Comparison of ENCODE assay signal across 8 cellular contexts in the genomic region with DNA sequence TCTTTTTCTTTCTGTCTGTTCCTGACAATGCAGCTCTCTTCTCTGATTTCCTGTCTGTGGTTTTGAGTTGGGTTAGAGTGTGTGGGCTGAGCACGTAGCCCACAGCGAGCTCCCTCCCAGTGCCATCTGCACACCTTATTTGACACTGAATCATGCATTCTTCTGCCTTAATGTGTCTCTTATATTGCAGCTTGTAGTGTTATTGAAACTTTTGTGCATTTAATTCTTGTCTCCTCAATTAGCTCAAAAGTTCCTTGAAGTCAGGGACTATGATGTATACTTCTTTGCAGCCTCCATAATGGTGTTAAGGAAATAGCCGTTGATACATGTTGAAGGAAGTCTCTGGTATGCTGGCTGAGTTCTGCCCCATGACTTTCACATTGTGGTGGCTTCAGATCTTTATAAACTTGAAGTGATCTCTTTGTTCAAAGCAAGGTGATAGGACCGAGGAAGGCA.
DNase-seq lines count a peak whose midpoint lies in the region; ATAC-seq and TF ChIP-seq lines count a peak whose summit lies in the region.

No MANE protein-coding gene starts in this region.

- H3K27ac ChIP-seq in prostate gland = no peak overlapping the region

- 48% methylated on average over 4 of the region's 4 CpGs for WGBS in prostate gland

- TF ChIP-seq POLR2A in GM18505 (IDR thresholded peaks at IDR 0.05; ENCODE audit: borderline replicate concordance, extremely low read depth, insufficient read depth, insufficient read length) = no peak
- no peak for TF ChIP-seq POLR2A in prostate gland (IDR thresholded peaks at IDR 0.05)

- DNase-seq in NOMO-1 treated with DMSO at 0.1 percent for 48 hours (lab: John Stamatoyannopoulos, UW; ENCODE audit: unreplicated experiment) (peak; percentile 52), kidney epithelial cell (ENCODE audit: low read depth) (peak; percentile 29), NCI-H345 (lab: John Stamatoyannopoulos, UW) (no peak), ACHN (no peak), AG08396 (ENCODE audit: low spot score) (no peak), prostate gland (ENCODE audit: low spot score) (no peak)

- H3K4me3 ChIP-seq in kidney epithelial cell (ENCODE audit: low read depth, low read length) (no peak overlapping the region), prostate gland (no peak overlapping the region)

- in situ Hi-C loops in ACHN (cut with HindIII; ENCODE audit: low pct_ligation_motif_present, low pct_unique_long_range_greater_than_20kb, low sequenced_read_pairs) = no loop called here

- no peaks in the 10 kb centered on the region for H3K4me1 ChIP-seq in prostate gland (replicated peaks)

- intact Hi-C loops in prostate gland (cut with DNase I) = no loop called here

- H3K36me3 ChIP-seq in kidney epithelial cell (ENCODE audit: control insufficient read depth, insufficient read depth, low read length) (no peaks in the 10 kb centered on the region), prostate gland (no peaks in the 10 kb centered on the region)

- peak; percentile 88 for ATAC-seq in GM18505 (IDR thresholded peaks at IDR 0.05; ENCODE audit: unreplicated experiment)
- ATAC-seq in HG02610 (IDR thresholded peaks at IDR 0.05; ENCODE audit: unreplicated experiment) = peak; percentile 78

- H3K27me3 ChIP-seq in kidney epithelial cell (ENCODE audit: control insufficient read depth, insufficient read depth, low read length) (no peaks in the 10 kb centered on the region), prostate gland (replicated peaks; ENCODE audit: insufficient read depth) (no peaks in the 10 kb centered on the region)

- TF ChIP-seq CTCF in kidney epithelial cell (IDR thresholded peaks at IDR 0.05; ENCODE audit: insufficient read depth, low read length, poor library complexity, severe bottlenecking) = no peak
- no peak for TF ChIP-seq CTCF in prostate gland (IDR thresholded peaks at IDR 0.05)

- no peaks in the 10 kb centered on the region for H3K9me3 ChIP-seq in prostate gland

Comparison
In these comparisons a context has a peak if more than half of its experiments do, and no peak if none do; other contexts are left out.
1. DNase-seq: peak in NOMO-1 treated with DMSO at 0.1 percent for 48 hours (single experiment) and kidney epithelial cell (single experiment); none in NCI-H345 (single experiment), ACHN (single experiment), AG08396 (single experiment) and prostate gland (single experiment).